Comparison of ENCODE assay signal across 18 cellular contexts in the genomic region with DNA sequence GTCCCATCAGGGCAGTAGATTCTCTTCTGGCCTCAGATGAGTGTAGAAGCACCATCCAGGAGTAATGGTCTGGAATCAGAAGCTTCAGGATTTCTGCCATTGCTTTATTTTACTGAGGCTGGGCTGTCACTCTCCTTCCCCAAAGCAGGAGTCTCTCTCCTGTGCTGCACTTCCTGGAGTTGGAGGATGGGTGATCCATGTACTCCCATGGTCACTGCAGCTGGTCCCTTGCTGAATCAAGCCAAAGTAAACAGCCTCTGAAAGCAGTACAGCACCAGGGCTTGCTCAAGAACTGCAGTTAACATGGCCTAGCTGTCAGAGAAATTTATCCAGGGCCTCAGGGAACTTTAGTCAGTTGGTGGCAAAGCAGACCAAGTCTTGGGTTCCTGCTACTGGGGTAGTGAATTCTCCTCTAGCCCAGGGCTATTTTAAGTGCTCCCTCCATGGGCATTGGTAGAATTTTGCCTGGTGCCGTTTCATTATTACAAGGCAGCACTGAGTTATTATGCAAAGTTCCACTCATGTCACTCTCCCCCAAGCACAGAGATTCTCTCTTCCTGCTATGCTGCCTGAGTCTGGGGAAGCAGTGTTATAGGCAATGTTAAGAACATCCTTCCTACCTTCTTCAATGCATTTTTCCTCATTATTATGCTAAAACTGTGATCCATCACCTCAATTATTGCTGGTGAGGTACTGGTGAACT. TPM values are rescaled to one million over a fixed set of nuclear protein-coding genes. Genes with fewer than 3 reads are reported as not detected.
DNase-seq lines count a peak whose midpoint lies in the region; ATAC-seq and TF ChIP-seq lines count a peak whose summit lies in the region.
"Had no signal": no experiment of that assay in that cellular context is flagged by ENCODE, and none has a peak within 500 bp of the region (broad histone marks: within the 10 kb centered on the region; RNA-seq: fewer than 3 reads in every experiment).

No MANE protein-coding gene starts in this region.

- H3K4me3 ChIP-seq in RWPE2 (ENCODE audit: severe bottlenecking) (no peak overlapping the region), stomach (no peak overlapping the region)
- H3K4me3 ChIP-seq: gastroesophageal sphincter, MG63, spleen, testis had no signal

- H3K4me1 ChIP-seq in RWPE2 (ENCODE audit: insufficient read depth, poor library complexity, severe bottlenecking) (no peaks in the 10 kb centered on the region), stomach (peaks cover 0 to 6% (median 5%) of the 10 kb centered on the region in 4 donors)
- H3K4me1 ChIP-seq: gastroesophageal sphincter, spleen, testis had no signal

- H3K27ac ChIP-seq in RWPE2 (ENCODE audit: poor library complexity, severe bottlenecking), result no peak overlapping the region
- peak overlapping the region; percentile 26 to 49 (median 34) for H3K27ac ChIP-seq in stomach
- H3K27ac ChIP-seq: gastroesophageal sphincter, testis had no signal

- intact Hi-C loops in stomach (cut with DNase I; ENCODE audit: low total_unique reads), result no loop called here

- no peak for TF ChIP-seq POLR2A in stomach (IDR thresholded peaks at IDR 0.05)

- no peak for TF ChIP-seq EP300 in stomach (IDR thresholded peaks at IDR 0.05)

- 0 out of 3 replicates have a peak, but pooled peaks have one; percentile 23 for ATAC-seq in RWPE2 (ENCODE audit: low read depth)
- ATAC-seq in HG03108 (IDR thresholded peaks at IDR 0.05; ENCODE audit: unreplicated experiment), result no peak
- ATAC-seq: activated CD4-positive, alpha-beta T cell treated with anti-CD3 and anti-CD28 coated beads for 36 hours; gastroesophageal sphincter had no signal

- TF ChIP-seq CTCF in RWPE2 (IDR thresholded peaks at IDR 0.05; ENCODE audit: poor library complexity, severe bottlenecking) (no peak), stomach (IDR thresholded peaks at IDR 0.05) (no peak)

- H3K27me3 ChIP-seq in RWPE2 (ENCODE audit: insufficient read depth, poor library complexity, severe bottlenecking), result peaks cover 4% of the 10 kb centered on the region
- no peaks in the 10 kb centered on the region for H3K27me3 ChIP-seq in stomach
- H3K27me3 ChIP-seq: gastroesophageal sphincter, MG63, spleen, testis had no signal

- H3K36me3 ChIP-seq in RWPE2 (ENCODE audit: low read depth) (no peaks in the 10 kb centered on the region), stomach (peaks cover 0 to 20% (median 10%) of the 10 kb centered on the region in 4 donors)

- peak; percentile 53 for DNase-seq in NCI-H1092 (lab: John Stamatoyannopoulos, UW)
- no peak for DNase-seq in RWPE2 (ENCODE audit: low spot score)
- peak; percentile 24 for DNase-seq in iris pigment epithelial cell (ENCODE audit: low read depth)
- DNase-seq in stomach, result peak; percentile 76
- no peak for DNase-seq in activated T-cell treated with anti-CD3 and anti-CD28 coated beads, Interleukin-2, amount 50 U/mL, for 48 hours
- DNase-seq in HUDEP-2 (lab: John Stamatoyannopoulos, UW; ENCODE audit: unreplicated experiment in 76 of 76), result no peak
- DNase-seq: activated CD4-positive, alpha-beta T cell treated with anti-CD3 and anti-CD28 coated beads for 36 hours; activated CD8-positive, alpha-beta memory T cell treated with anti-CD3 and anti-CD28 coated beads, Interleukin-2, amount 50 U/mL, for 4 hours; activated naive CD4-positive, alpha-beta T cell treated with anti-CD3 and anti-CD28 coated beads, Interleukin-2, amount 10 ng/mL, durations not matched to agents 7 days and 5 days; cortex of kidney; mammary epithelial cell; MG63; NCI-H1694; NCI-H524; spleen; testis had no signal

- H3K9me3 ChIP-seq in RWPE2 (ENCODE audit: severe bottlenecking), result no peaks in the 10 kb centered on the region
- H3K9me3 ChIP-seq in stomach, result peaks cover 0 to 21% (median 5%) of the 10 kb centered on the region in 4 donors
- H3K9me3 ChIP-seq: testis had no signal

- 43 to 58% (median 56%) methylated on average over 1 of the region's 1 CpG for WGBS in stomach, 5 donors

RNA-seq across cellular contexts. Expression of a gene that starts 29.5 kb away (rescaled TPM):
- total RNA-seq in stomach, result 100 to 1,000 TPM in 1 of 5 donors, 10 to 100 TPM in 2, 1 to 10 TPM in 2; 2.6 to 420 (median 43.1) TPM
- 10 to 100 TPM; 27.8 to 48.1 (median 31.7) TPM for polyA plus RNA-seq in stomach

RNA-seq across cellular contexts. Expression of a gene that starts 29.7 kb away (rescaled TPM):
- total RNA-seq in stomach, result 10 to 100 TPM in 3 of 5 donors, 1 to 10 TPM in 2; 4.6 to 71.4 (median 22.8) TPM
- polyA plus RNA-seq in stomach, result 10 to 100 TPM in 2 of 3 donors, 1 to 10 TPM in 1; 6.1 to 16.2 (median 10.8) TPM

Comparison
In these comparisons a context has a peak if more than half of its experiments do, and no peak if none do; other contexts are left out.
1. DNase-seq: peak in NCI-H1092 (single experiment), iris pigment epithelial cell (single experiment) and stomach (single experiment); none in RWPE2 (single experiment), activated T-cell treated with anti-CD3 and anti-CD28 coated beads, Interleukin-2, amount 50 U/mL, for 48 hours (0 of 2) and HUDEP-2 (0 of 76).